16 cellular contexts compared by ENCODE assay signal in genomic region chr17:75719732-75720131, GRCh38. TPM values are rescaled to one million over a fixed set of nuclear protein-coding genes. Genes with fewer than 3 reads are reported as not detected.
DNase-seq lines count a peak whose midpoint lies in the region; ATAC-seq and TF ChIP-seq lines count a peak whose summit lies in the region.
"Had no signal": no experiment of that assay in that cellular context is flagged by ENCODE, and none has a peak within 500 bp of the region (broad histone marks: within the 10 kb centered on the region; RNA-seq: fewer than 3 reads in every experiment).

No MANE protein-coding gene starts in this region.

- H3K4me1 Mint-ChIP-seq in activated naive CD4-positive, alpha-beta T cell treated with anti-CD3 and anti-CD28 coated beads, Interleukin-2, amount 10 ng/mL, durations not matched to agents 7 days and 5 days: peaks cover 5% of the 10 kb centered on the region
- H3K4me1 Mint-ChIP-seq in WTC11 (peaks cover 7% of the 10 kb centered on the region), immature natural killer cell (peaks cover 0 to 8% of the 10 kb centered on the region in 2 donors)

- CTCF ChIA-PET in activated naive CD4-positive, alpha-beta T cell treated with anti-CD3 and anti-CD28 coated beads, Interleukin-2, amount 10 ng/mL, durations not matched to agents 7 days and 5 days (lab: Charles Lee): interaction anchor here (1.1 to 1.5 kb wide), 2 partner anchors 28 to 87 kb away, joined by 3 to 7 read pairs; partner anchors contain the start of gene SMIM5
- CTCF ChIA-PET in WTC11 (lab: Charles Lee): interaction anchor here (0.9 to 4.9 kb wide), 12 partner anchors 12 to 142 kb away, joined by 3 to 87 read pairs (median 8); partner anchors contain the start of gene SMIM5

- H3K4me3 ChIP-seq in stomach: no peak overlapping the region
- H3K4me3 ChIP-seq: psoas muscle had no signal

- no peak for DNase-seq in activated naive CD4-positive, alpha-beta T cell treated with anti-CD3 and anti-CD28 coated beads, Interleukin-2, amount 10 ng/mL, durations not matched to agents 7 days and 5 days
- DNase-seq in activated naive CD4-positive, alpha-beta T cell treated with Interleukin-2 at 50 U/mL for 16 hours: no peak
- DNase-seq in WTC11 (ENCODE audit: low spot score) (no peak), immature natural killer cell (no peak), stomach (no peak), NCI-H2081 (lab: John Stamatoyannopoulos, UW) (no peak)
- DNase-seq in stimulated activated naive CD4-positive, alpha-beta T cell (lab: John Stamatoyannopoulos, UW): no peak
- DNase-seq: activated CD4-positive, CD25-positive, alpha-beta regulatory T cell; activated gamma-delta T cell; CD4-positive, alpha-beta T cell; cortex of kidney; NCI-H1694; psoas muscle; spleen; upper lobe of right lung had no signal

- no peak overlapping the region for H3K27ac Mint-ChIP-seq in activated naive CD4-positive, alpha-beta T cell treated with anti-CD3 and anti-CD28 coated beads, Interleukin-2, amount 10 ng/mL, durations not matched to agents 7 days and 5 days
- H3K27ac Mint-ChIP-seq in WTC11: no peak overlapping the region
- no peak overlapping the region for H3K27ac Mint-ChIP-seq in immature natural killer cell

- TF ChIP-seq EP300 in stomach (IDR thresholded peaks at IDR 0.05): no peak

- POLR2A ChIA-PET in WTC11 (lab: Charles Lee): interaction anchor here (0.6 to 0.9 kb wide), 3 partner anchors 13 to 1961 kb away, joined by 3 to 4 read pairs (median 3); no protein-coding TSS in a partner anchor

- H3K9me3 Mint-ChIP-seq in activated naive CD4-positive, alpha-beta T cell treated with anti-CD3 and anti-CD28 coated beads, Interleukin-2, amount 10 ng/mL, durations not matched to agents 7 days and 5 days: no peaks in the 10 kb centered on the region
- H3K9me3 Mint-ChIP-seq in WTC11 (no peaks in the 10 kb centered on the region), immature natural killer cell (no peaks in the 10 kb centered on the region)
- H3K9me3 Mint-ChIP-seq: CD4-positive, alpha-beta T cell had no signal

- H3K27me3 Mint-ChIP-seq in activated naive CD4-positive, alpha-beta T cell treated with anti-CD3 and anti-CD28 coated beads, Interleukin-2, amount 10 ng/mL, durations not matched to agents 7 days and 5 days: peaks cover 51% of the 10 kb centered on the region
- peaks cover 22% of the 10 kb centered on the region for H3K27me3 Mint-ChIP-seq in WTC11 (ENCODE audit: low read depth)
- H3K27me3 Mint-ChIP-seq in immature natural killer cell (ENCODE audit: low read depth in 3 of 3): peaks cover 2 to 3% (median 2%) of the 10 kb centered on the region in 3 donors

- H3K9me3 ChIP-seq in stomach: no peaks in the 10 kb centered on the region
- H3K9me3 ChIP-seq: psoas muscle, spleen, upper lobe of right lung had no signal

- intact Hi-C loops in stomach (cut with DNase I; ENCODE audit: low total_unique reads): no loop called here

- ATAC-seq in WTC11 (no peak), HG03354 (IDR thresholded peaks at IDR 0.05; ENCODE audit: poor library complexity, severe bottlenecking, unreplicated experiment) (no peak)

- peaks cover 17 to 41% (median 38%) of the 10 kb centered on the region in 4 donors for H3K4me1 ChIP-seq in stomach

- TF ChIP-seq POLR2A in stomach (IDR thresholded peaks at IDR 0.05): no peak

- no peak for TF ChIP-seq CTCF in WTC11 (IDR thresholded peaks at IDR 0.05)
- no peak for TF ChIP-seq CTCF in stomach (IDR thresholded peaks at IDR 0.05)

- 79 to 100% (median 91%) methylated on average over 2 of the region's 2 CpGs for WGBS in stomach, 5 donors

- H3K36me3 ChIP-seq in stomach: peaks cover 0 to 8% (median 4%) of the 10 kb centered on the region in 4 donors
- H3K36me3 ChIP-seq: upper lobe of right lung had no signal

- H3K27me3 ChIP-seq in stomach: peaks cover 0 to 75% (median 21%) of the 10 kb centered on the region in 3 donors

- H3K4me3 Mint-ChIP-seq in activated naive CD4-positive, alpha-beta T cell treated with anti-CD3 and anti-CD28 coated beads, Interleukin-2, amount 10 ng/mL, durations not matched to agents 7 days and 5 days: peak overlapping the region; percentile 67
- H3K4me3 Mint-ChIP-seq in WTC11: peak overlapping the region; percentile 83
- peak overlapping the region; percentile 55 to 86 (median 82) for H3K4me3 Mint-ChIP-seq in immature natural killer cell

- peak overlapping the region in 4 of 5 donors; percentile 85 to 92 (median 89) for H3K27ac ChIP-seq in stomach
- H3K27ac ChIP-seq: psoas muscle had no signal

- no peaks in the 10 kb centered on the region for H3K36me3 Mint-ChIP-seq in activated naive CD4-positive, alpha-beta T cell treated with anti-CD3 and anti-CD28 coated beads, Interleukin-2, amount 10 ng/mL, durations not matched to agents 7 days and 5 days
- H3K36me3 Mint-ChIP-seq in WTC11: no peaks in the 10 kb centered on the region
- no peaks in the 10 kb centered on the region for H3K36me3 Mint-ChIP-seq in immature natural killer cell

TF ChIP-seq in WTC11, 78 proteins besides CTCF, POLR2A, EP300 and RAD21 (continues in another document):
- TF ChIP-seq GTF2I (CRISPR knock-in tag; conservative IDR thresholded peaks at IDR 0.05) (no peak), ATF2 (CRISPR knock-in tag; IDR thresholded peaks at IDR 0.05; ENCODE audit: borderline replicate concordance, low read depth) (no peak), CBFB (CRISPR knock-in tag; IDR thresholded peaks at IDR 0.05; ENCODE audit: low read depth) (no peak), FOXP1 (CRISPR knock-in tag; IDR thresholded peaks at IDR 0.05; ENCODE audit: borderline replicate concordance) (no peak), ZNF317 (CRISPR knock-in tag; IDR thresholded peaks at IDR 0.05; ENCODE audit: borderline replicate concordance, low read depth) (no peak), EMX1 (CRISPR knock-in tag; IDR thresholded peaks at IDR 0.05) (no peak)
- TF ChIP-seq, protein P1, sequence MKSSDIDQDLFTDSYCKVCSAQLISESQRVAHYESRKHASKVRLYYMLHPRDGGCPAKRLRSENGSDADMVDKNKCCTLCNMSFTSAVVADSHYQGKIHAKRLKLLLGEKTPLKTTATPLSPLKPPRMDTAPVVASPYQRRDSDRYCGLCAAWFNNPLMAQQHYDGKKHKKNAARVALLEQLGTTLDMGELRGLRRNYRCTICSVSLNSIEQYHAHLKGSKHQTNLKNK (CRISPR knock-in tag; IDR thresholded peaks at IDR 0.05): no peak
- TF ChIP-seq, protein P2, sequence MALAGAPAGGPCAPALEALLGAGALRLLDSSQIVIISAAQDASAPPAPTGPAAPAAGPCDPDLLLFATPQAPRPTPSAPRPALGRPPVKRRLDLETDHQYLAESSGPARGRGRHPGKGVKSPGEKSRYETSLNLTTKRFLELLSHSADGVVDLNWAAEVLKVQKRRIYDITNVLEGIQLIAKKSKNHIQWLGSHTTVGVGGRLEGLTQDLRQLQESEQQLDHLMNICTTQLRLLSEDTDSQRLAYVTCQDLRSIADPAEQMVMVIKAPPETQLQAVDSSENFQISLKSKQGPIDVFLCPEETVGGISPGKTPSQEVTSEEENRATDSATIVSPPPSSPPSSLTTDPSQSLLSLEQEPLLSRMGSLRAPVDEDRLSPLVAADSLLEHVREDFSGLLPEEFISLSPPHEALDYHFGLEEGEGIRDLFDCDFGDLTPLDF (CRISPR knock-in tag; IDR thresholded peaks at IDR 0.05): no peak

RNA-seq across cellular contexts. Expression of gene ITGB4, which starts 1.5 kb away (rescaled TPM):
- total RNA-seq in WTC11 (2021) (9.5 to 11.2 TPM (median 10.6 TPM) in 3 replicates), stomach (100 to 1,000 TPM in 4 of 5 donors, 10 to 100 TPM in 1; 66.8 to 137 (median 132) TPM)
- polyA plus RNA-seq in immature natural killer cell (under 1 TPM in 1 of 3 donors, not detected in 2; 0.24 TPM), stomach (10 to 100 TPM; 33.6 to 66.1 (median 60.3) TPM)

RNA-seq across cellular contexts. Expression of gene GALK1, which starts 45.3 kb away (rescaled TPM):
- 42.2 to 49.9 TPM (median 49.4 TPM) in 3 replicates for total RNA-seq in WTC11 (2021)
- 10 to 100 TPM; 25.1 to 86.7 (median 30.7) TPM for polyA plus RNA-seq in immature natural killer cell
- 10 to 100 TPM in 4 of 5 donors, 1 to 10 TPM in 1; 7.6 to 57.1 (median 27.5) TPM for total RNA-seq in stomach
- 10 to 100 TPM; 32.7 to 41.0 (median 40.6) TPM for polyA plus RNA-seq in stomach

RNA-seq across cellular contexts. Expression of gene SAP30BP, which starts 52.6 kb away (rescaled TPM):
- total RNA-seq in WTC11 (2021) (67.5 to 86.8 TPM (median 72.0 TPM) in 3 replicates), stomach (100 to 1,000 TPM in 2 of 5 donors, 10 to 100 TPM in 3; 24.6 to 154 (median 72.9) TPM)
- polyA plus RNA-seq in immature natural killer cell (10 to 100 TPM; 71.5 to 94.2 (median 80.1) TPM), stomach (10 to 100 TPM; 59.0 to 82.5 (median 72.8) TPM)

RNA-seq across cellular contexts. Expression of gene RECQL5, which starts 52.8 kb away (rescaled TPM):
- total RNA-seq in WTC11 (2021) (48.9 to 53.1 TPM (median 51.0 TPM) in 3 replicates), stomach (100 to 1,000 TPM in 2 of 5 donors, 10 to 100 TPM in 3; 21.4 to 229 (median 46.7) TPM)
- polyA plus RNA-seq in immature natural killer cell (10 to 100 TPM in 2 of 3 donors, 1 to 10 TPM in 1; 7.0 to 18.1 (median 15.5) TPM), stomach (10 to 100 TPM; 29.6 to 61.4 (median 50.8) TPM)
